8 cellular contexts compared by ENCODE assay signal in genomic region chr15:90234519-90234988, GRCh38. TPM values are rescaled to one million over a fixed set of nuclear protein-coding genes. Genes with fewer than 3 reads are reported as not detected.
A peak's percentile ranks its signal among the peaks of the same experiment; 100 is the strongest.
DNase-seq lines count a peak whose midpoint lies in the region; ATAC-seq and TF ChIP-seq lines count a peak whose summit lies in the region.

No MANE protein-coding gene starts in this region.

- H3K36me3 Mint-ChIP-seq in MCF 10A (ENCODE audit: insufficient read depth, unreplicated experiment), result peaks cover 32% of the 10 kb centered on the region

- POLR2A ChIA-PET in MCF 10A (lab: Yijun Ruan, JAX), result interaction anchor here (0.5 to 4.7 kb wide), 21 partner anchors 8 to 754 kb away, joined by 3 to 66 read pairs (median 5); partner anchors contain the start of genes AP3S2, NGRN, SEMA4B and TTLL13

- H3K4me3 ChIP-seq in mucosa of stomach (ENCODE audit: low read length), result peak overlapping the region; percentile 23

- TF ChIP-seq CTCF in MCF 10A (IDR thresholded peaks at IDR 0.05; ENCODE audit: unreplicated experiment), result no peak

- peaks cover 12% of the 10 kb centered on the region for H3K36me3 ChIP-seq in mucosa of stomach (ENCODE audit: control insufficient read depth, insufficient read depth, low read length)

- in situ Hi-C loops in ACHN (cut with HindIII; ENCODE audit: low pct_ligation_motif_present, low pct_unique_long_range_greater_than_20kb, low sequenced_read_pairs), result no loop called here

- BruUV-seq in MCF 10A (replicated peaks; lab: Mats Ljungman, UMichigan), result no TSS peak

- peak overlapping the region; percentile 12 for H3K27ac Mint-ChIP-seq in MCF 10A (ENCODE audit: low read depth, unreplicated experiment)

- ATAC-seq in GM18907 (IDR thresholded peaks at IDR 0.05; ENCODE audit: unreplicated experiment), result no peak

- H3K27me3 Mint-ChIP-seq in MCF 10A (ENCODE audit: insufficient read depth, unreplicated experiment), result no peaks in the 10 kb centered on the region

- H3K9me3 Mint-ChIP-seq in MCF 10A (ENCODE audit: unreplicated experiment), result no peaks in the 10 kb centered on the region

- H3K9me3 ChIP-seq in mucosa of stomach (ENCODE audit: control insufficient read depth, low read length), result no peaks in the 10 kb centered on the region

- intact Hi-C loops in MCF 10A (cut with micrococcal nuclease), result loop anchor here (2.0 to 5.0 kb wide), 3 partner anchors 30 to 337 kb away; partner anchors contain the start of gene NGRN

- H3K9ac ChIP-seq in mucosa of stomach (ENCODE audit: low read length), result peak overlapping the region; percentile 71

- H3K27me3 ChIP-seq in mucosa of stomach (ENCODE audit: control insufficient read depth, insufficient read depth, low read length), result no peaks in the 10 kb centered on the region

- peaks cover 42% of the 10 kb centered on the region for H3K4me1 ChIP-seq in mucosa of stomach (ENCODE audit: control insufficient read depth, insufficient read depth, low read length)

- CTCF ChIA-PET in MCF 10A (lab: Yijun Ruan, JAX), result interaction anchor here (2.0 to 4.8 kb wide), 5 partner anchors 13 to 91 kb away, joined by 8 to 48 read pairs (median 14); no protein-coding TSS in a partner anchor

- DNase-seq in ACHN (peak; percentile 29), HT-29 (ENCODE audit: low spot score) (peak; percentile 68), MCF 10A (ENCODE audit: unreplicated experiment) (peak; percentile 33), DMS153 treated with DMSO at 0.1 percent for 48 hours (lab: John Stamatoyannopoulos, UW; ENCODE audit: unreplicated experiment) (no peak), NCI-H82 treated with DMSO at 0.1 percent for 48 hours (lab: John Stamatoyannopoulos, UW; ENCODE audit: unreplicated experiment) (no peak)
- no peak for DNase-seq in activated CD4-positive, alpha-beta T cell treated with anti-CD3 and anti-CD28 coated beads, Interleukin-2, amount 50 U/mL, for 48 hours

- peaks cover 19% of the 10 kb centered on the region for H3K4me1 Mint-ChIP-seq in MCF 10A (ENCODE audit: insufficient read depth, unreplicated experiment)

- H3K4me3 Mint-ChIP-seq in MCF 10A (ENCODE audit: unreplicated experiment), result peak overlapping the region; percentile 85

RNA-seq across cellular contexts. Expression of gene GDPGP1, which starts 0.5 kb away (rescaled TPM):
- total RNA-seq in HT-29 (2014; rRNA removed; shearing (Covaris generic)), result 13.7 and 15.1 TPM in 2 replicates
- 3.4 and 6.6 TPM in 2 replicates for total RNA-seq in MCF 10A (2022)

RNA-seq across cellular contexts. Expression of gene CIB1, which starts 0.8 kb away (rescaled TPM):
- 165 and 178 TPM in 2 replicates for total RNA-seq in HT-29 (2014; rRNA removed; shearing (Covaris generic))
- total RNA-seq in MCF 10A (2022), result 45.6 and 50.5 TPM in 2 replicates

RNA-seq across cellular contexts. Expression of gene TTLL13, which starts 14.8 kb away (rescaled TPM):
- total RNA-seq in HT-29 (2014; rRNA removed; shearing (Covaris generic)), result 0.03 and 0.28 TPM in 2 replicates
- 0.47 TPM in 1 of 2 replicates, not detected in the other for total RNA-seq in MCF 10A (2022)

RNA-seq across cellular contexts. Expression of gene NGRN, which starts 30.9 kb away (rescaled TPM):
- total RNA-seq in HT-29 (2014; rRNA removed; shearing (Covaris generic)), result 129 and 136 TPM in 2 replicates
- total RNA-seq in MCF 10A (2022), result 70.5 and 77.0 TPM in 2 replicates

RNA-seq across cellular contexts. Expression of gene SEMA4B, which starts 33.4 kb away (rescaled TPM):
- total RNA-seq in HT-29 (2014; rRNA removed; shearing (Covaris generic)), result 198 and 272 TPM in 2 replicates
- total RNA-seq in MCF 10A (2022), result 38.6 and 46.4 TPM in 2 replicates

Comparison
In these comparisons a context has a peak if more than half of its experiments do, and no peak if none do; other contexts are left out.
1. DNase-seq: peak in ACHN (single experiment), HT-29 (single experiment) and MCF 10A (single experiment); none in DMS153 treated with DMSO at 0.1 percent for 48 hours (single experiment), activated CD4-positive, alpha-beta T cell treated with anti-CD3 and anti-CD28 coated beads, Interleukin-2, amount 50 U/mL, for 48 hours (0 of 2) and NCI-H82 treated with DMSO at 0.1 percent for 48 hours (single experiment).